ENCODE assay signal across 8 cellular contexts in the genomic region with DNA sequence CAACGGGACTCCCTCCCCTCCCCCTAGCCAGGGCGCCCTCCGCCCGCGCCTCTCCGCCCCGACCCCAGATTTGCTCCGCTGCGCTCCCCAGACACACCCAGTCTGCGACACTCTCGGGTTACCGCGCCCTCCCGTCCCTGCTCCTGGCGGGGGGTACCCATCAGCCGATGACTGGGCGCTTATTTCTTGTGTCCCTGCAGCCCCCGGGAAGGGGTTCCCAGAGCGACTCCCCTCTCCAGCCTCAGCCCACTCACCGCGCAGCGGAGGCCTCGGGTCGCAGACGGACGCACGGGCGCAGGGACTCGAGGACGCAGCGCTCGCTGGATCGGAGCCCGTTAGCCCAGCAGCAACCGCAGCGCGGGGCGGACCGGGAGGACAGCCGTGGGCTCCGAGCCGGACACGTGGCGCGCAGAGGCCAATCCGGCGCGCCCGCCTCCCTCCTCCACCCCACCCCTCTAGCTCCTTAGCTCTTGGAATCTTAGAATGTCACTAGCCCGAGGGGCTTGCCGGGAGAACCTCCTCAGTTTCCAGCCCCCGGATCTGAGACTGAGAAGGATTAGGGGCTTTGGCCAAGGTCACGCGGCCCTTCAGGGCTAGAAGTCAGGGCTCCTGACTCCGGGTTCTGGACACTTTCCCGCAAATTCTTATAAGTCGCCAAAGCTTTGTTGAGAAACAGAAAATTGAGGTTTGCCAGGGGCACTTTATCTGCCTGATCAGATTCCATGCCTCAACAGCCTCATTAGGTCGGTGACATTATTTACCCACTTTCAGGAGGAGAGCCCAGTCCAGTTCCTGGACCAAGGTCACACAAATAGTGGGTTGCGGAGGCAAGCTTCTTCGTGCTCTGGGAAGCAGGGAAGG. TPM values are rescaled to one million over a fixed set of nuclear protein-coding genes. Genes with fewer than 3 reads are reported as not detected.
DNase-seq lines count a peak whose midpoint lies in the region; ATAC-seq and TF ChIP-seq lines count a peak whose summit lies in the region.

A gene (minus strand): TSS at position 354 of the 861 bp plus-strand sequence. CDS start 9,878 bp downstream, outside the sequence.

- POLR2A ChIA-PET in MCF 10A (lab: Yijun Ruan, JAX), result interaction anchor here (1.0 kb wide), 2 partner anchors 32 to 74 kb away, joined by 3 to 4 read pairs; no protein-coding TSS in a partner anchor

- H3K36me3 Mint-ChIP-seq in MCF 10A (ENCODE audit: insufficient read depth, unreplicated experiment), result no peaks in the 10 kb centered on the region

- no peak for ATAC-seq in HG03378 (IDR thresholded peaks at IDR 0.05; ENCODE audit: unreplicated experiment)

- H3K27ac ChIP-seq in sigmoid colon, result peak within 1 kb of the TSS; percentile 88 to 97 (median 93)

- peaks cover 37% of the 10 kb centered on the region for H3K27me3 Mint-ChIP-seq in MCF 10A (ENCODE audit: insufficient read depth, unreplicated experiment)

- H3K4me3 Mint-ChIP-seq in MCF 10A (ENCODE audit: unreplicated experiment), result peak within 1 kb of the TSS; percentile 64

- intact Hi-C loops in MCF 10A (cut with micrococcal nuclease), result no loop called here
- intact Hi-C loops in sigmoid colon (cut with DNase I), result loop anchor here (5.0 kb wide), 1 partner anchor 65 kb away; a partner anchor contains a TSS

- no peak for TF ChIP-seq EP300 in sigmoid colon (IDR thresholded peaks at IDR 0.05)

- TF ChIP-seq POLR2A in sigmoid colon (IDR thresholded peaks at IDR 0.05), result peak; percentile 60 to 72

- peaks cover 2% of the 10 kb centered on the region for H3K36me3 ChIP-seq in GM06990 (ENCODE audit: control insufficient read depth, insufficient read depth, low read length)
- no peaks in the 10 kb centered on the region for H3K36me3 ChIP-seq in iPS-15b (ENCODE audit: control insufficient read depth, insufficient read depth, low read length)
- H3K36me3 ChIP-seq in sigmoid colon, result no peaks in the 10 kb centered on the region

- peak within 1 kb of the TSS; percentile 74 for H3K9ac ChIP-seq in iPS-15b (ENCODE audit: low read depth, low read length)

- H3K4me3 ChIP-seq in GM06990 (replicated peaks; ENCODE audit: low read depth, low read length) (peak within 1 kb of the TSS; percentile 97), iPS-15b (ENCODE audit: low read depth, low read length) (peak within 1 kb of the TSS; percentile 72), sigmoid colon (peak within 1 kb of the TSS; percentile 74 to 92 (median 82))

- peaks cover 19% of the 10 kb centered on the region for H3K4me1 ChIP-seq in iPS-15b (ENCODE audit: control insufficient read depth, insufficient read depth, low read length)
- H3K4me1 ChIP-seq in sigmoid colon, result peaks cover 0 to 56% (median 52%) of the 10 kb centered on the region in 4 donors

- H3K9me3 ChIP-seq in iPS-15b (ENCODE audit: control insufficient read depth, insufficient read depth, low read length) (no peaks in the 10 kb centered on the region), sigmoid colon (no peaks in the 10 kb centered on the region)

- no peak within 1 kb of the TSS for H3K27ac Mint-ChIP-seq in MCF 10A (ENCODE audit: low read depth, unreplicated experiment)

- H3K4me1 Mint-ChIP-seq in MCF 10A (ENCODE audit: insufficient read depth, unreplicated experiment), result peaks cover 9% of the 10 kb centered on the region

- DNase-seq in GM06990 (ENCODE audit: extremely low read depth, insufficient read length), result peak; percentile 87
- DNase-seq in HCEC 1CT, result peak; percentile 84
- DNase-seq in NAMALWA (ENCODE audit: low spot score), result peak; percentile 60
- peak; percentile 50 for DNase-seq in T1000 (lab: John Stamatoyannopoulos, UW)
- peak; percentile 81 for DNase-seq in MCF 10A (ENCODE audit: unreplicated experiment)
- peak; percentile 95 for DNase-seq in sigmoid colon

- H3K9me3 Mint-ChIP-seq in MCF 10A (ENCODE audit: unreplicated experiment), result no peaks in the 10 kb centered on the region

- no TSS peak for BruUV-seq in MCF 10A (replicated peaks; lab: Mats Ljungman, UMichigan)

- H3K27me3 ChIP-seq in GM06990 (replicated peaks; ENCODE audit: control insufficient read depth, insufficient read depth, low read length) (no peaks in the 10 kb centered on the region), iPS-15b (ENCODE audit: control insufficient read depth, insufficient read depth, low read length) (no peaks in the 10 kb centered on the region), sigmoid colon (no peaks in the 10 kb centered on the region)

- CTCF ChIA-PET in MCF 10A (lab: Yijun Ruan, JAX), result interaction anchor here (0.8 to 1.7 kb wide), 5 partner anchors 31 to 356 kb away, joined by 3 to 11 read pairs (median 5); no protein-coding TSS in a partner anchor

- no peak for TF ChIP-seq CTCF in GM06990 (IDR thresholded peaks at IDR 0.05; ENCODE audit: insufficient read depth, low read length, poor library complexity, severe bottlenecking)
- TF ChIP-seq CTCF in MCF 10A (IDR thresholded peaks at IDR 0.05; ENCODE audit: unreplicated experiment), result no peak
- TF ChIP-seq CTCF in sigmoid colon (IDR thresholded peaks at IDR 0.05), result no peak

- 1 to 2% methylated on average over 60 of the region's 60 CpGs for WGBS in sigmoid colon, 2 donors

RNA-seq across cellular contexts. Expression of the gene that starts here (rescaled TPM):
- total RNA-seq in MCF 10A (2022) (2.6 TPM in 2 replicates), sigmoid colon (100 to 1,000 TPM; 233 to 333 (median 259) TPM)
- 100 to 1,000 TPM in 1 of 3 donors, 10 to 100 TPM in 2; 22.9 to 121 (median 45.0) TPM for polyA plus RNA-seq in sigmoid colon

Comparison
In these comparisons a context has a peak if more than half of its experiments do, and no peak if none do; other contexts are left out.
1. RNA of the gene that starts here (total RNA-seq): 233 to 333 TPM in sigmoid colon; 2.6 TPM in MCF 10A; every median in the first group is over 10 times any median in the second.
2. Peak in every context shown above with its lines, with median percentiles within 50 percentile points of each other: DNase-seq and H3K4me3 ChIP-seq.